ENCODE assay signal across 8 cellular contexts in the genomic region with DNA sequence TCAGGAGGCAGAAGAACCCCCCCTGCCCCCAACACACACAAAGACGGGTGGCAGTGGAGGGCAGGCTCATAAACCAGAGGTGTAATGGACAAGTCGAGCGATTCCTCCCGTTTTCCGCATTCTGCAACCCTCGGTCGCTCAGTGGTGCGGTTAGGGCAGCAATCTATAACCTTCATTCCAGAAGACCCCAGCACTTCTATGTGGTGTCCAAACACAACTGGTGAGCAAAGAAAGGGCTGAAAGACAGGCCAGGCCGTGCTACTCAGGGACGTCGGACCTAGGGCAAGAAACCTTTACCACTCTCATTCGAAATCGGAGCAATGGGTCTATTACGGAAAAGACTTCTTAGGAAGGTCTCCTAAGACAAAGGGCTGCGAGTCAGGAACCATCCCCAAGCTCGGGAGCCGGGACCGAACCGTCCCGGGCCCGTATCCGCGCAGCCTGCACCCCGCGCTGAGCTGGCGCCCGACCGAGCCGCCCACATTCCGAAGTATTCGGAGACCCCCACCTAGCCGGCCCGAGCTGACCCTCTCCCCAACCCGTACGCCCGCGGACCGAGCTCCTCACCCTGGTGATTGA. TPM values are rescaled to one million over a fixed set of nuclear protein-coding genes. Genes with fewer than 3 reads are reported as not detected.
DNase-seq lines count a peak whose midpoint lies in the region; ATAC-seq and TF ChIP-seq lines count a peak whose summit lies in the region.

No MANE protein-coding gene starts in this region.

- no peaks in the 10 kb centered on the region for H3K36me3 ChIP-seq in KMS-11 (ENCODE audit: insufficient read depth)
- no peaks in the 10 kb centered on the region for H3K36me3 ChIP-seq in neuron (ENCODE audit: insufficient read depth, low read length)

- ATAC-seq in GM21717 (IDR thresholded peaks at IDR 0.05; ENCODE audit: unreplicated experiment), result peak; percentile 28
- ATAC-seq in activated T-cell treated with anti-CD3 and anti-CD28 coated beads, Interleukin-2, amount 50 U/mL, for 4 hours, result peak; percentile 41 to 46

- DNase-seq in GM12865 (ENCODE audit: low read depth), result peak; percentile 48
- no peak for DNase-seq in activated T-cell treated with anti-CD3 and anti-CD28 coated beads, Interleukin-2, amount 50 U/mL, for 4 hours
- DNase-seq in foreskin fibroblast, result peak in 1 of 2 donors; percentile 46
- DNase-seq in DMS153 treated with DMSO at 0.1 percent for 48 hours (lab: John Stamatoyannopoulos, UW; ENCODE audit: unreplicated experiment), result no peak
- DNase-seq in middle frontal gyrus (ENCODE audit: extremely low spot score, low spot score), result no peak

- H3K27me3 ChIP-seq in KMS-11 (ENCODE audit: insufficient read depth, low read depth) (no peaks in the 10 kb centered on the region), neuron (ENCODE audit: insufficient read depth, low read length) (no peaks in the 10 kb centered on the region)

- H3K4me3 ChIP-seq in GM12865 (ENCODE audit: low read depth, low read length), result peak overlapping the region; percentile 99
- peak overlapping the region; percentile 95 for H3K4me3 ChIP-seq in KMS-11 (IDR thresholded peaks at IDR 0.05; ENCODE audit: insufficient read depth, low read depth, low read length)
- peak overlapping the region; percentile 92 for H3K4me3 ChIP-seq in foreskin fibroblast (ENCODE audit: low read depth in 1 of 2, low read length in 2 of 2)
- peak overlapping the region; percentile 85 for H3K4me3 ChIP-seq in neuron (ENCODE audit: low read length)

- peak overlapping the region; percentile 65 for H3K27ac ChIP-seq in KMS-11

- H4K20me1 ChIP-seq in KMS-11 (ENCODE audit: insufficient read depth), result peaks cover 7% of the 10 kb centered on the region

- peak overlapping the region; percentile 75 for H2AFZ ChIP-seq in KMS-11 (ENCODE audit: low read depth)
- H2AFZ ChIP-seq in neuron (ENCODE audit: low read depth, low read length), result peak overlapping the region; percentile 42

- peak overlapping the region; percentile 95 for H3K4me3 Mint-ChIP-seq in activated T-cell treated with anti-CD3 and anti-CD28 coated beads, Interleukin-2, amount 50 U/mL, for 4 hours

- peaks cover 2% of the 10 kb centered on the region for H3K27me3 Mint-ChIP-seq in activated T-cell treated with anti-CD3 and anti-CD28 coated beads, Interleukin-2, amount 50 U/mL, for 4 hours (ENCODE audit: low read depth)

- H3K4me1 ChIP-seq in KMS-11 (ENCODE audit: low read depth, poor library complexity, severe bottlenecking), result peaks cover 38% of the 10 kb centered on the region
- H3K4me1 ChIP-seq in neuron (ENCODE audit: insufficient read depth, low read length), result peaks cover 11% of the 10 kb centered on the region

- TF ChIP-seq CTCF in GM12865 (IDR thresholded peaks at IDR 0.05; ENCODE audit: insufficient read depth, low read depth, low read length, missing control alignments), result no peak
- no peak for TF ChIP-seq CTCF in KMS-11 (conservative IDR thresholded peaks at IDR 0.05; ENCODE audit: low read depth, low read length)
- no peak for TF ChIP-seq CTCF in foreskin fibroblast (IDR thresholded peaks at IDR 0.05; ENCODE audit: low read depth, low read length)

- H3K4me1 Mint-ChIP-seq in activated T-cell treated with anti-CD3 and anti-CD28 coated beads, Interleukin-2, amount 50 U/mL, for 4 hours (ENCODE audit: low read depth), result peaks cover 52% of the 10 kb centered on the region

- peaks cover 55% of the 10 kb centered on the region for H3K79me2 ChIP-seq in KMS-11 (ENCODE audit: insufficient read depth, low read depth)

- H3K9ac ChIP-seq in KMS-11, result peak overlapping the region; percentile 95

- peaks cover 5% of the 10 kb centered on the region for H3K36me3 Mint-ChIP-seq in activated T-cell treated with anti-CD3 and anti-CD28 coated beads, Interleukin-2, amount 50 U/mL, for 4 hours (ENCODE audit: insufficient read depth)

- H3K4me2 ChIP-seq in KMS-11, result peak overlapping the region; percentile 91

- no peaks in the 10 kb centered on the region for H3K9me3 Mint-ChIP-seq in activated T-cell treated with anti-CD3 and anti-CD28 coated beads, Interleukin-2, amount 50 U/mL, for 4 hours

- H3K9me3 ChIP-seq in neuron (ENCODE audit: low read length), result no peaks in the 10 kb centered on the region

RNA-seq across cellular contexts. Expression of a gene that starts 0.6 kb away (rescaled TPM):
- total RNA-seq in activated T-cell treated with anti-CD3 and anti-CD28 coated beads, Interleukin-2, amount 50 U/mL, for 4 hours, result 10 to 100 TPM; 68.7 to 83.1 (median 81.2) TPM
